Comparison of ENCODE assay signal across 27 cellular contexts in the genomic region with DNA sequence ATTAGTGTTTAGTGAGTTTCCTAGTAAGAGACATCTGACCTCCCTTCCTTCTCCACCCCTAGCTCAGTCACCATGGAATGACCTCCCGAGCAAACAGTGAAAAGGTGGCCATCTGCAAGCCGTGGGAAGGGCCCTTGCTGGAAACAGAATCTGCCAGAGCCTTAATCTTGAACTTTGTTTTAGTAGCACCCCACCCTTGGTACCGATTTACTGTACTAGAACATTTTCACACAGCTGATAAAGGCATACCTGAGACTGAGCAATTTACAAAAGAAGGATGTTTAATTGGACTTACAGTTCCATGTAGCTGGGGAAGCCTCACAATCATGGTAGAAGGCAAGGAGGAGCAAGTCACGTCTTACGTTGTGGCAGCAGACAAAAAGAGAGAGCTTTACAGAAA.
"Had no signal": no experiment of that assay in that cellular context is flagged by ENCODE, and none has a peak within 500 bp of the region (broad histone marks: within the 10 kb centered on the region; RNA-seq: fewer than 3 reads in every experiment).

No MANE protein-coding gene starts in this region.

- DNase-seq: stimulated activated CD4-positive, alpha-beta T cell treated with anti-CD3 and anti-CD28 coated beads, Interleukin-2, amount 100 ng/mL, for 48 hours; stimulated activated CD4-positive, alpha-beta T cell treated with anti-CD3 and anti-CD28 coated beads, Interleukin-4, amount 100 ng/mL, for 1 hour; stimulated activated CD4-positive, alpha-beta T cell treated with anti-CD3 and anti-CD28 coated beads, Interleukin-4, amount 100 ng/mL, for 24 hours; stimulated activated CD4-positive, alpha-beta T cell treated with anti-CD3 and anti-CD28 coated beads, Interleukin-4, amount 100 ng/mL, for 4 hours; stimulated activated CD8-positive, alpha-beta memory T cell treated with anti-CD3 and anti-CD28 coated beads, Interleukin-4, amount 100 ng/mL, for 48 hours; stimulated activated naive B cell treated with anti-CD40 and anti-IgM and Interleukin-4, amounts not matched to agents 10 μg/mL and 1 μg/mL and 100 μg/mL, for 72 hours; stimulated activated naive CD4-positive, alpha-beta T cell; stimulated activated naive CD4-positive, alpha-beta T cell treated with Interleukin-2 at 50 U/mL for 16 hours; stimulated activated naive CD8-positive, alpha-beta T cell treated with anti-CD3 and anti-CD28 coated beads, Interleukin-15, amount 100 ng/mL, for 72 hours; stimulated activated naive CD8-positive, alpha-beta T cell treated with anti-CD3 and anti-CD28 coated beads, Interleukin-15, Interleukin-2, amounts not matched to agents 100 U/mL and 50 U/mL, for 24 hours; stomach; substantia nigra; testis; thyroid gland; tibial artery; transverse colon; trophoblast cell; upper lobe of left lung; upper lobe of right lung; uterus had no signal

- H3K4me3 ChIP-seq: stomach, suprapubic skin, testis, thoracic aorta, thyroid gland, tibial artery, tibial nerve, transverse colon, upper lobe of left lung, upper lobe of right lung, uterus, vagina had no signal

- H3K27ac ChIP-seq: suprapubic skin, testis, thoracic aorta, thyroid gland, tibial artery, tibial nerve, transverse colon, upper lobe of left lung, upper lobe of right lung, uterus, vagina had no signal

- H3K36me3 ChIP-seq: stomach, suprapubic skin, thoracic aorta, thyroid gland, tibial artery, tibial nerve, transverse colon, upper lobe of left lung, upper lobe of right lung, uterus, vagina had no signal

- ATAC-seq: stimulated activated effector memory CD8-positive, alpha-beta T cell treated with anti-CD3 and anti-CD28 coated beads, Interleukin-12 subunit alpha, Interleukin-12 subunit beta, amount 100 ng/mL, for 72 hours; stimulated activated memory B cell treated with anti-CD40 and anti-IgM and Interleukin-4, amounts not matched to agents 10 μg/mL and 1 μg/mL and 100 μg/mL, for 72 hours; stimulated activated naive B cell treated with anti-CD40 and anti-IgM and Interleukin-4, amounts not matched to agents 10 μg/mL and 1 μg/mL and 100 μg/mL, for 72 hours; stimulated activated naive CD8-positive, alpha-beta T cell treated with anti-CD3 and anti-CD28 coated beads, Interleukin-15, amount 100 ng/mL, for 72 hours; stimulated activated naive CD8-positive, alpha-beta T cell treated with anti-CD3 and anti-CD28 coated beads, Interleukin-15, Interleukin-2, amounts not matched to agents 100 U/mL and 50 U/mL, for 24 hours; upper lobe of right lung had no signal

- H3K27me3 ChIP-seq: stomach, suprapubic skin, testis, thyroid gland, tibial artery, tibial nerve, transverse colon, upper lobe of left lung, upper lobe of right lung, uterus, vagina had no signal

- H3K9me3 ChIP-seq: suprapubic skin, testis, thoracic aorta, thyroid gland, tibial artery, transverse colon, upper lobe of left lung, upper lobe of right lung, uterus, vagina had no signal

- H3K4me1 ChIP-seq: stomach, suprapubic skin, testis, thyroid gland, tibial nerve, transverse colon, upper lobe of left lung, upper lobe of right lung, uterus, vagina had no signal

- FAIRE-seq: urothelium cell line had no signal
